In genomic region chr2:46980786-46981583, GRCh38 we compare ENCODE assay signal across 10 cellular contexts. TPM values are rescaled to one million over a fixed set of nuclear protein-coding genes. Genes with fewer than 3 reads are reported as not detected.
DNase-seq lines count a peak whose midpoint lies in the region; ATAC-seq, FAIRE-seq and TF ChIP-seq lines count a peak whose summit lies in the region.
"Had no signal": no experiment of that assay in that cellular context is flagged by ENCODE, and none has a peak within 500 bp of the region (broad histone marks: within the 10 kb centered on the region; RNA-seq: fewer than 3 reads in every experiment).

No MANE protein-coding gene starts in this region.

- H3K27me3 Mint-ChIP-seq in activated CD8-positive, alpha-beta T cell treated with anti-CD3 and anti-CD28 coated beads, Interleukin-2, amount 10 ng/mL, durations not matched to agents 7 days and 5 days (ENCODE audit: low read depth), result no peaks in the 10 kb centered on the region

- H3K9me3 ChIP-seq in left ventricle myocardium inferior (replicated peaks) (no peaks in the 10 kb centered on the region), upper lobe of right lung (no peaks in the 10 kb centered on the region)

- CTCF ChIA-PET in activated CD8-positive, alpha-beta T cell treated with anti-CD3 and anti-CD28 coated beads, Interleukin-2, amount 10 ng/mL, durations not matched to agents 7 days and 5 days (lab: Charles Lee), result interaction anchor here (1.3 to 1.4 kb wide), 2 partner anchors 30 to 343 kb away, joined by 3 to 4 read pairs; no protein-coding TSS in a partner anchor

- peak overlapping the region; percentile 76 for H3K27ac Mint-ChIP-seq in activated CD8-positive, alpha-beta T cell treated with anti-CD3 and anti-CD28 coated beads, Interleukin-2, amount 10 ng/mL, durations not matched to agents 7 days and 5 days

- peaks cover 49% of the 10 kb centered on the region for H3K4me1 ChIP-seq in left ventricle myocardium inferior
- H3K4me1 ChIP-seq in upper lobe of right lung, result peaks cover 41% of the 10 kb centered on the region

- H3K36me3 ChIP-seq in left ventricle myocardium inferior (peaks cover 21% of the 10 kb centered on the region), upper lobe of right lung (peaks cover 38% of the 10 kb centered on the region)

- POLR2A ChIA-PET in activated CD8-positive, alpha-beta T cell treated with anti-CD3 and anti-CD28 coated beads, Interleukin-2, amount 10 ng/mL, durations not matched to agents 7 days and 5 days (lab: Charles Lee), result no interaction called here

- H3K36me3 Mint-ChIP-seq in activated CD8-positive, alpha-beta T cell treated with anti-CD3 and anti-CD28 coated beads, Interleukin-2, amount 10 ng/mL, durations not matched to agents 7 days and 5 days (ENCODE audit: low read depth), result peaks cover 70% of the 10 kb centered on the region

- H3K27me3 ChIP-seq in left ventricle myocardium inferior (ENCODE audit: low read depth) (no peaks in the 10 kb centered on the region), layer of hippocampus (ENCODE audit: control insufficient read depth, insufficient read depth, low read length) (no peaks in the 10 kb centered on the region), upper lobe of right lung (no peaks in the 10 kb centered on the region)

- FAIRE-seq in GM19239 (lab: Jason Lieb, UNC), result no peak

- intact Hi-C loops in left ventricle myocardium inferior (cut with micrococcal nuclease) (no loop called here), left cardiac atrium (cut with DNase I) (no loop called here), upper lobe of right lung (cut with DNase I) (no loop called here)

- DNase-seq in left ventricle myocardium inferior (no peak), left cardiac atrium (no peak), upper lobe of right lung (no peak), GM19239 (ENCODE audit: insufficient read length, low spot score) (no peak)
- DNase-seq in activated CD8-positive, alpha-beta T cell treated with anti-CD3 and anti-CD28 coated beads, Interleukin-2, amount 10 ng/mL, durations not matched to agents 7 days and 5 days, result no peak
- DNase-seq: cerebellar nuclear complex, Kasumi-1 had no signal

- no peaks in the 10 kb centered on the region for H3K9me3 Mint-ChIP-seq in activated CD8-positive, alpha-beta T cell treated with anti-CD3 and anti-CD28 coated beads, Interleukin-2, amount 10 ng/mL, durations not matched to agents 7 days and 5 days (ENCODE audit: insufficient read depth)

- no peak for ATAC-seq in left cardiac atrium
- no peak for ATAC-seq in activated CD8-positive, alpha-beta T cell treated with anti-CD3 and anti-CD28 coated beads, Interleukin-2, amount 10 ng/mL, durations not matched to agents 7 days and 5 days
- no peak for ATAC-seq in upper lobe of right lung
- ATAC-seq in GM18519 (IDR thresholded peaks at IDR 0.05; ENCODE audit: low FRiP score, unreplicated experiment), result no peak
- ATAC-seq in HG03442 (IDR thresholded peaks at IDR 0.05; ENCODE audit: unreplicated experiment), result no peak

- H3K4me3 Mint-ChIP-seq in activated CD8-positive, alpha-beta T cell treated with anti-CD3 and anti-CD28 coated beads, Interleukin-2, amount 10 ng/mL, durations not matched to agents 7 days and 5 days, result no peak overlapping the region

- H3K4me3 ChIP-seq in left ventricle myocardium inferior (no peak overlapping the region), upper lobe of right lung (no peak overlapping the region)

- H3K27ac ChIP-seq in left ventricle myocardium inferior (replicated peaks) (peak overlapping the region; percentile 6), layer of hippocampus (ENCODE audit: low read depth, low read length) (peak overlapping the region; percentile 3), upper lobe of right lung (peak overlapping the region; percentile 24)

- TF ChIP-seq CTCF in left ventricle myocardium inferior (IDR thresholded peaks at IDR 0.05; ENCODE audit: borderline replicate concordance) (no peak), upper lobe of right lung (IDR thresholded peaks at IDR 0.05) (no peak)

- peaks cover 94% of the 10 kb centered on the region for H3K4me1 Mint-ChIP-seq in activated CD8-positive, alpha-beta T cell treated with anti-CD3 and anti-CD28 coated beads, Interleukin-2, amount 10 ng/mL, durations not matched to agents 7 days and 5 days (ENCODE audit: low read depth)

RNA-seq across cellular contexts. Expression of gene TTC7A, which starts 40.0 kb away (rescaled TPM):
- total RNA-seq in left ventricle myocardium inferior (8.2 TPM), left cardiac atrium (10 to 100 TPM; 10.9 to 13.3 TPM), upper lobe of right lung (45.5 TPM)
- 10 to 100 TPM; 59.3 to 61.0 TPM for total RNA-seq in activated CD8-positive, alpha-beta T cell treated with anti-CD3 and anti-CD28 coated beads, Interleukin-2, amount 10 ng/mL, durations not matched to agents 7 days and 5 days
